26 cellular contexts compared by ENCODE assay signal in genomic region chr3:149384167-149384566, GRCh38. TPM values are rescaled to one million over a fixed set of nuclear protein-coding genes. Genes with fewer than 3 reads are reported as not detected.
DNase-seq lines count a peak whose midpoint lies in the region; ATAC-seq and TF ChIP-seq lines count a peak whose summit lies in the region.
"Had no signal": no experiment of that assay in that cellular context is flagged by ENCODE, and none has a peak within 500 bp of the region (broad histone marks: within the 10 kb centered on the region; RNA-seq: fewer than 3 reads in every experiment).

No MANE protein-coding gene starts in this region.

- H2AK5ac ChIP-seq in IMR-90 (ENCODE audit: low read depth, low read length): peak overlapping the region; percentile 89

- H2BK120ac ChIP-seq in IMR-90 (ENCODE audit: low read depth, low read length): peak overlapping the region; percentile 85

- no TSS peak for BruUV-seq in IMR-90 (replicated peaks; lab: Mats Ljungman, UMichigan)

- H3K4me3 ChIP-seq in IMR-90 (ENCODE audit: insufficient read depth, low read depth, low read length) (no peak overlapping the region), esophagus squamous epithelium (no peak overlapping the region), osteoblast (ENCODE audit: insufficient read depth, low read length) (no peak overlapping the region), lower leg skin (ENCODE audit: low read depth, poor library complexity, severe bottlenecking) (no peak overlapping the region)
- H3K4me3 ChIP-seq: cardiac muscle cell, left ventricle myocardium inferior, MG63, SJSA1 had no signal

- H3K56ac ChIP-seq in IMR-90 (ENCODE audit: extremely low read depth, insufficient read depth, low read length): no peak overlapping the region

- no peak for TF ChIP-seq RAD21 in IMR-90 (IDR thresholded peaks at IDR 0.05; ENCODE audit: low read length)

- TF ChIP-seq CTCF in IMR-90 (conservative IDR thresholded peaks at IDR 0.05; ENCODE audit: low read depth, low read length): no peak
- TF ChIP-seq CTCF in esophagus squamous epithelium (IDR thresholded peaks at IDR 0.05): no peak
- TF ChIP-seq CTCF in osteoblast (IDR thresholded peaks at IDR 0.05; ENCODE audit: extremely low read depth, low read depth, low read length): no peak
- no peak for TF ChIP-seq CTCF in lower leg skin (IDR thresholded peaks at IDR 0.05)

- H3K27me3 ChIP-seq in IMR-90 (ENCODE audit: control insufficient read depth, insufficient read depth, low read length) (no peaks in the 10 kb centered on the region), esophagus squamous epithelium (no peaks in the 10 kb centered on the region), osteoblast (ENCODE audit: insufficient read depth, low read length) (no peaks in the 10 kb centered on the region)
- H3K27me3 ChIP-seq: cardiac muscle cell, MG63, SJSA1 had no signal

- peak overlapping the region; percentile 88 for H3K4ac ChIP-seq in IMR-90 (ENCODE audit: low read depth, low read length)

- no peak overlapping the region for H3K4me2 ChIP-seq in IMR-90 (ENCODE audit: low read depth, low read length)
- H3K4me2 ChIP-seq in osteoblast (ENCODE audit: insufficient read depth, low read length): no peak overlapping the region

- TF ChIP-seq POLR2A in IMR-90 (IDR thresholded peaks at IDR 0.05; ENCODE audit: low read depth, low read length): no peak
- no peak for TF ChIP-seq POLR2A in esophagus squamous epithelium (IDR thresholded peaks at IDR 0.05)
- TF ChIP-seq POLR2A in lower leg skin (IDR thresholded peaks at IDR 0.05): no peak

- H3K9me3 ChIP-seq in IMR-90 (ENCODE audit: control insufficient read depth, insufficient read depth, low read length) (no peaks in the 10 kb centered on the region), esophagus squamous epithelium (no peaks in the 10 kb centered on the region), osteoblast (ENCODE audit: low read depth, low read length) (no peaks in the 10 kb centered on the region)
- H3K9me3 ChIP-seq: MG63, SJSA1 had no signal

- H2BK15ac ChIP-seq in IMR-90 (ENCODE audit: low read depth, low read length): peak overlapping the region; percentile 88

- H3K18ac ChIP-seq in IMR-90 (ENCODE audit: low read depth, low read length): peak overlapping the region; percentile 61; the same call in 1 of the 2 replicates

- H3K27ac ChIP-seq in IMR-90 (ENCODE audit: insufficient read depth, low read length) (no peak overlapping the region), esophagus squamous epithelium (peak overlapping the region; percentile 2 to 94 (median 90)), osteoblast (ENCODE audit: low read depth, low read length) (peak overlapping the region; percentile 96), substantia nigra (ENCODE audit: low read depth, low read length, poor library complexity, severe bottlenecking) (no peak overlapping the region)
- H3K27ac ChIP-seq: cardiac muscle cell, RWPE1, SJSA1 had no signal

- peaks cover 2 to 42% of the 10 kb centered on the region in 2 experiments; a peak in 3 of 4 replicates for H3K79me1 ChIP-seq in IMR-90 (ENCODE audit: low read depth in 1 of 2, low read length in 2 of 2)

- peaks cover under 1% of the 10 kb centered on the region for H3K79me2 ChIP-seq in osteoblast (ENCODE audit: insufficient read depth, low read length)

- no peak for ATAC-seq in IMR-90 (ENCODE audit: low read depth)
- ATAC-seq: stimulated activated naive CD8-positive, alpha-beta T cell treated with anti-CD3 and anti-CD28 coated beads, Interleukin-15, Interleukin-2, amounts not matched to agents 100 U/mL and 50 U/mL, for 24 hours; T-cell had no signal

- H3K14ac ChIP-seq in IMR-90 (replicated peaks; ENCODE audit: low read depth, low read length): peak overlapping the region; percentile 82

- no peaks in the 10 kb centered on the region for H3K36me3 ChIP-seq in IMR-90 (ENCODE audit: control insufficient read depth, insufficient read depth, low read length)
- H3K36me3 ChIP-seq in esophagus squamous epithelium: no peaks in the 10 kb centered on the region
- H3K36me3 ChIP-seq in osteoblast (ENCODE audit: insufficient read depth, low read length): no peaks in the 10 kb centered on the region
- H3K36me3 ChIP-seq: cardiac muscle cell, left ventricle myocardium inferior, MG63, SJSA1 had no signal

- peak overlapping the region; percentile 90; the same call in 1 of the 2 replicates for H4K5ac ChIP-seq in IMR-90 (ENCODE audit: low read depth, low read length)

- no peak overlapping the region for H2AK9ac ChIP-seq in IMR-90 (replicated peaks; ENCODE audit: low read depth, low read length, poor library complexity)

- H3K4me1 ChIP-seq in IMR-90 (ENCODE audit: control insufficient read depth, insufficient read depth, low read length) (peaks cover 33% of the 10 kb centered on the region), esophagus squamous epithelium (peaks cover 22 to 83% (median 22%) of the 10 kb centered on the region in 3 donors), osteoblast (ENCODE audit: insufficient read depth, low read length) (peaks cover 54% of the 10 kb centered on the region)

- POLR2A ChIA-PET in IMR-90 (lab: Charles Lee; ENCODE audit: unreplicated experiment): no interaction called here

- H2AFZ ChIP-seq in IMR-90 (replicated peaks; ENCODE audit: low read length, poor library complexity): no peak overlapping the region
- no peak overlapping the region for H2AFZ ChIP-seq in osteoblast (ENCODE audit: low read length)

- DNase-seq in IMR-90: no peak
- no peak for DNase-seq in esophagus squamous epithelium (lab: John Stamatoyannopoulos, UW)
- DNase-seq in osteoblast (ENCODE audit: insufficient read length, low spot score, missing footprints): no peak
- no peak for DNase-seq in activated naive CD4-positive, alpha-beta T cell treated with anti-CD3 and anti-CD28 coated beads, Interleukin-2, amount 50 U/mL, for 16 hours
- no peak for DNase-seq in lower leg skin (ENCODE audit: low spot score in 2 of 2)
- no peak for DNase-seq in D341Med (ENCODE audit: low spot score)
- no peak for DNase-seq in substantia nigra (lab: John Stamatoyannopoulos, UW)
- DNase-seq: activated CD4-positive, alpha-beta T cell treated with anti-CD3 and anti-CD28 coated beads, Interleukin-2, amount 10 ng/mL, durations not matched to agents 7 days and 5 days; activated naive CD8-positive, alpha-beta T cell treated with anti-CD3 and anti-CD28 coated beads for 36 hours; aorta; CD4-positive, CD25-positive, alpha-beta regulatory T cell; head of caudate nucleus; KG1; left ventricle myocardium inferior; MG63; NCI-H1105; NCI-H1930; NCI-H510A treated with DMSO at 0.1 percent for 48 hours; nucleus accumbens; stimulated activated naive CD8-positive, alpha-beta T cell treated with anti-CD3 and anti-CD28 coated beads, Interleukin-15, Interleukin-2, amounts not matched to agents 100 U/mL and 50 U/mL, for 24 hours; T-cell had no signal

- H3K9me1 ChIP-seq in IMR-90 (ENCODE audit: insufficient read depth, low read length): peaks cover 42% of the 10 kb centered on the region

- intact Hi-C loops in IMR-90 (cut with micrococcal nuclease): no loop called here
- intact Hi-C loops in esophagus squamous epithelium (cut with DNase I): no loop called here
- intact Hi-C loops in lower leg skin (cut with DNase I; ENCODE audit: low total_unique reads): no loop called here

- H3K9ac ChIP-seq in IMR-90 (ENCODE audit: low read depth, low read length): no peak overlapping the region

- H4K91ac ChIP-seq in IMR-90 (ENCODE audit: insufficient read depth, low read depth, low read length): peak overlapping the region; percentile 82

- H3K23ac ChIP-seq in IMR-90 (ENCODE audit: low read depth, low read length): peak overlapping the region; percentile 42; the same call in 1 of the 2 replicates

- dilution Hi-C loops in IMR-90 (cut with HindIII; ENCODE audit: low sequenced_read_pairs, unreplicated experiment): no loop called here

- CTCF ChIA-PET in IMR-90 (lab: Yijun Ruan, JAX): interaction anchor here (1.4 kb wide), 1 partner anchor 95 kb away, joined by 4 read pairs; no protein-coding TSS in a partner anchor

- in situ Hi-C loops in IMR-90 (cut with MboI; ENCODE audit: low sequenced_read_pairs): no loop called here

- H2BK20ac ChIP-seq in IMR-90 (ENCODE audit: low read depth, low read length): peak overlapping the region; percentile 88; the same call in 1 of the 2 replicates

- H4K20me1 ChIP-seq in IMR-90 (ENCODE audit: insufficient read depth, low read length) (no peaks in the 10 kb centered on the region; the same call in 1 of the 2 replicates), osteoblast (ENCODE audit: insufficient read depth, low read length) (no peaks in the 10 kb centered on the region)

- H4K8ac ChIP-seq in IMR-90 (ENCODE audit: low read depth in 2 of 2, low read length in 2 of 2): peak overlapping the region; percentile 23 to 46; a peak in 2 of 4 replicates

- peak overlapping the region; percentile 78 for H2BK5ac ChIP-seq in IMR-90 (ENCODE audit: low read depth, low read length, poor library complexity, severe bottlenecking)

TF ChIP-seq in IMR-90, 13 proteins besides CTCF, POLR2A, EP300 and RAD21 (continues in another document):
- TF ChIP-seq NFE2L2 (IDR thresholded peaks at IDR 0.05; ENCODE audit: low read depth, low read length) (no peak), MAZ (IDR thresholded peaks at IDR 0.05; ENCODE audit: borderline replicate concordance, low read depth, low read length) (no peak), USF2 (IDR thresholded peaks at IDR 0.05; ENCODE audit: low read depth, low read length) (no peak), MXI1 (IDR thresholded peaks at IDR 0.05; ENCODE audit: borderline replicate concordance, low read depth, low read length) (no peak), BHLHE40 (IDR thresholded peaks at IDR 0.05; ENCODE audit: low read depth, low read length) (no peak)

RNA-seq across cellular contexts. Expression of gene TM4SF1, which starts 6.7 kb away (rescaled TPM):
- total RNA-seq in IMR-90 (2012; rRNA removed) (232 and 366 TPM in 2 replicates), esophagus squamous epithelium (100 to 1,000 TPM; 153 to 290 (median 169) TPM), osteoblast (209 and 210 TPM in 2 replicates), lower leg skin (100 to 1,000 TPM in 1 of 4 donors, 10 to 100 TPM in 3; 24.5 to 131 (median 51.0) TPM)
- 302 and 364 TPM in 2 replicates for polyA plus RNA-seq in IMR-90 (2012; rRNA removed)
- 212 and 271 TPM in 2 replicates for polyA plus RNA-seq in IMR-90 (2012; cell fraction: cytosol; rRNA removed)
- polyA plus RNA-seq in IMR-90 (2012; cell fraction: nucleus; rRNA removed; ENCODE audit: low replicate concordance): 340 and 869 TPM in 2 replicates
- total RNA-seq: activated CD4-positive, alpha-beta T cell treated with anti-CD3 and anti-CD28 coated beads, Interleukin-2, amount 10 ng/mL, durations not matched to agents 7 days and 5 days; activated CD8-positive, alpha-beta memory T cell treated with anti-CD3 and anti-CD28 coated beads for 36 hours; activated naive CD8-positive, alpha-beta T cell treated with anti-CD3 and anti-CD28 coated beads for 36 hours had no signal
- polyA plus RNA-seq: CD4-positive, CD25-positive, alpha-beta regulatory T cell had no signal

RNA-seq across cellular contexts. Expression of gene TM4SF18, which starts 50.7 kb away (rescaled TPM):
- total RNA-seq in IMR-90 (2012; rRNA removed): under 0.01 TPM in 1 of 2 replicates, not detected in the other
- not detected in 2 replicates for polyA plus RNA-seq in IMR-90 (2012; rRNA removed)
- polyA plus RNA-seq in IMR-90 (2012; cell fraction: cytosol; rRNA removed): not detected in 2 replicates
- polyA plus RNA-seq in IMR-90 (2012; cell fraction: nucleus; rRNA removed; ENCODE audit: low replicate concordance): not detected in 2 replicates
- total RNA-seq in esophagus squamous epithelium: 1 to 10 TPM in 3 of 4 donors, under 1 TPM in 1; 0.95 to 5.7 (median 1.6) TPM
- total RNA-seq in osteoblast: 0.29 TPM in 1 of 2 replicates, not detected in the other
- 1 to 10 TPM; 1.3 to 4.9 (median 3.0) TPM for total RNA-seq in lower leg skin
- total RNA-seq: activated CD4-positive, alpha-beta T cell treated with anti-CD3 and anti-CD28 coated beads, Interleukin-2, amount 10 ng/mL, durations not matched to agents 7 days and 5 days; activated CD8-positive, alpha-beta memory T cell treated with anti-CD3 and anti-CD28 coated beads for 36 hours; activated naive CD8-positive, alpha-beta T cell treated with anti-CD3 and anti-CD28 coated beads for 36 hours; CD4-positive, CD25-positive, alpha-beta regulatory T cell; T-cell had no signal
- polyA plus RNA-seq: cardiac muscle cell; CD4-positive, CD25-positive, alpha-beta regulatory T cell; keratinocyte had no signal

Comparison
In these comparisons a context has a peak if more than half of its experiments do, and no peak if none do; other contexts are left out.
1. H3K27ac ChIP-seq: peak in esophagus squamous epithelium (4 of 4) and osteoblast (single experiment); none in IMR-90 (single experiment) and substantia nigra (single experiment).